In genomic region chr3:146542968-146543367, GRCh38 we compare ENCODE assay signal across 8 cellular contexts. TPM values are rescaled to one million over a fixed set of nuclear protein-coding genes. Genes with fewer than 3 reads are reported as not detected.
A peak's percentile ranks its signal among the peaks of the same experiment; 100 is the strongest.
DNase-seq lines count a peak whose midpoint lies in the region; ATAC-seq and TF ChIP-seq lines count a peak whose summit lies in the region.

No MANE protein-coding gene starts in this region.

- H3K4me2 ChIP-seq in PC-9 = peak overlapping the region; percentile 77

- H3K27ac ChIP-seq in PC-9 (peak overlapping the region; percentile 95; the same call in 1 of the 2 replicates), rectal smooth muscle tissue (ENCODE audit: low read depth, low read length) (peak overlapping the region; percentile 97)

- H2AFZ ChIP-seq in PC-9 = no peak overlapping the region

- POLR2A ChIA-PET in PC-9 (lab: Charles Lee; ENCODE audit: unreplicated experiment) = interaction anchor here (0.6 kb wide), 1 partner anchor 11 kb away, joined by 3 read pairs; no protein-coding TSS in a partner anchor

- H3K27me3 ChIP-seq in GM06990 (replicated peaks; ENCODE audit: control insufficient read depth, insufficient read depth, low read length) (no peaks in the 10 kb centered on the region), PC-9 (ENCODE audit: insufficient read depth, low read depth) (no peaks in the 10 kb centered on the region), rectal smooth muscle tissue (ENCODE audit: control insufficient read depth, insufficient read depth, low read length) (no peaks in the 10 kb centered on the region)

- H4K20me1 ChIP-seq in PC-9 (ENCODE audit: insufficient read depth) = no peaks in the 10 kb centered on the region; the same call in 1 of the 2 replicates

- intact Hi-C loops in PC-9 (cut with micrococcal nuclease; ENCODE audit: unreplicated experiment) = loop anchor here (2.0 kb wide), 1 partner anchor 22 kb away; no protein-coding TSS in a partner anchor

- H3K79me2 ChIP-seq in PC-9 (ENCODE audit: low read depth) = peaks cover 41% of the 10 kb centered on the region

- H3K4me3 ChIP-seq in GM06990 (replicated peaks; ENCODE audit: low read depth, low read length) (peak overlapping the region; percentile 70), PC-9 (peak overlapping the region; percentile 98), epithelial cell of proximal tubule (ENCODE audit: low read depth, low read length) (peak overlapping the region; percentile 85), rectal smooth muscle tissue (ENCODE audit: low read length) (peak overlapping the region; percentile 93)

- H3K9me2 ChIP-seq in PC-9 (ENCODE audit: insufficient read depth) = no peaks in the 10 kb centered on the region

- CTCF ChIA-PET in PC-9 (lab: Charles Lee) = no interaction called here

- peak overlapping the region; percentile 16 for H3K9ac ChIP-seq in rectal smooth muscle tissue (ENCODE audit: low read length)

- H3F3A ChIP-seq in PC-9 (ENCODE audit: insufficient read depth, low read depth) = 0 out of 2 replicates have a peak, but pooled peaks cover 6% of the 10 kb centered on the region

- H3K9me3 ChIP-seq in PC-9 (ENCODE audit: insufficient read depth, low read depth) = no peaks in the 10 kb centered on the region

- ATAC-seq in HG02973 (IDR thresholded peaks at IDR 0.05; ENCODE audit: unreplicated experiment) = no peak
- ATAC-seq in HG03469 (IDR thresholded peaks at IDR 0.05; ENCODE audit: unreplicated experiment) = no peak

- BruUV-seq in PC-9 (replicated peaks; lab: Mats Ljungman, UMichigan) = TSS peak; percentile 69

- TF ChIP-seq CTCF in GM06990 (IDR thresholded peaks at IDR 0.05; ENCODE audit: insufficient read depth, low read length, poor library complexity, severe bottlenecking) (no peak), PC-9 (conservative IDR thresholded peaks at IDR 0.05) (no peak), epithelial cell of proximal tubule (conservative IDR thresholded peaks at IDR 0.05; ENCODE audit: low read depth, low read length) (no peak), GM10266 (IDR thresholded peaks at IDR 0.05; ENCODE audit: control insufficient read depth, insufficient read depth, low read depth, missing control alignments) (no peak)

- H3K36me3 ChIP-seq in GM06990 (ENCODE audit: control insufficient read depth, insufficient read depth, low read length) (no peaks in the 10 kb centered on the region), PC-9 (ENCODE audit: low read depth) (0 out of 2 replicates have a peak, but pooled peaks cover 5% of the 10 kb centered on the region), rectal smooth muscle tissue (ENCODE audit: control insufficient read depth, insufficient read depth, low read length) (no peaks in the 10 kb centered on the region)

- H3K4me1 ChIP-seq in PC-9 (replicated peaks; ENCODE audit: insufficient read depth) (peaks cover 26% of the 10 kb centered on the region), rectal smooth muscle tissue (ENCODE audit: control insufficient read depth, insufficient read depth, low read length) (peaks cover 6% of the 10 kb centered on the region)

- DNase-seq in GM06990 (ENCODE audit: extremely low read depth, insufficient read length) (no peak), PC-9 (no peak), epithelial cell of proximal tubule (ENCODE audit: low read depth) (no peak), GM10266 (ENCODE audit: extremely low spot score) (no peak), NCI-H774 (lab: John Stamatoyannopoulos, UW) (no peak)

RNA-seq across cellular contexts. Expression of gene PLSCR1, which starts 1.4 kb away (rescaled TPM):
- total RNA-seq in PC-9 (2021) (60.1 and 64.0 TPM in 2 replicates), epithelial cell of proximal tubule (47.8 and 124 TPM in 2 replicates)
